ENCODE assay signal across 21 cellular contexts in the genomic region with DNA sequence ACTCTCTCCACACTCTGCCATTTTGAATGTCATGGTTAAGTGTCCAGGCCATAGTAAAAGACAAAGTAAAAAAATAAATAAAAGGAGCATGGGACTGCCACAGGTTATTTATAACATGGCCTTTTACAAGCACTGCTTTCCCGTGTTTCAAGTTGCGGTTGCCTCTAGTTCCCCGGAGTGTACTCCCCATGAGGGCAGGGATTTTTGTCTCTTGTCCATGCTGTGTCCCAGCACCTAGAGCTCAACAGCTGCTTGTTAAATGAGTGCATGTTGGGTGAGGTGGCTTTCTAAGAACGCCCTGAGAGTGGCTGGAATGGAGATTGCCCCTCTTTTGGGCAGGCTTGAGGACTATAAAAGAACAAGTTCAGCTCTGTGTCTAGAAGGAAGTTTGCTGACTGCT.
"Had no signal": no experiment of that assay in that cellular context is flagged by ENCODE, and none has a peak within 500 bp of the region (broad histone marks: within the 10 kb centered on the region; RNA-seq: fewer than 3 reads in every experiment).

No MANE protein-coding gene starts in this region.

- DNase-seq: erythroblast; foreskin keratinocyte; head of caudate nucleus; hypothalamus; kidney glomerular epithelial cell; left lung; mesendoderm; naive B cell; stimulated activated CD4-positive, alpha-beta T cell treated with anti-CD3 and anti-CD28 coated beads, Interleukin-2, amount 100 ng/mL, for 48 hours; stimulated activated naive CD4-positive, alpha-beta T cell treated with Interleukin-2 at 50 U/mL for 16 hours; thyroid gland had no signal

- H3K27me3 Mint-ChIP-seq: type B pancreatic cell had no signal

- H3K79me2 ChIP-seq: parathyroid adenoma had no signal

- FAIRE-seq: islet of Langerhans, urothelium cell line had no signal

- H3K27ac Mint-ChIP-seq: naive B cell, nephron, type B pancreatic cell had no signal

- H3K9me3 Mint-ChIP-seq: naive B cell, nephron had no signal

- H3K4me3 ChIP-seq: left lung, lung, prostate gland, skin epidermis, suprapubic skin, thyroid gland had no signal

- H2AFZ ChIP-seq: parathyroid adenoma had no signal

- H3K9me3 ChIP-seq: left lung, prostate gland, suprapubic skin, thyroid gland had no signal

- H3K27me3 ChIP-seq: foreskin keratinocyte, left lung, suprapubic skin, thyroid gland had no signal

- H3K9ac ChIP-seq: parathyroid adenoma had no signal

- H3K27ac ChIP-seq: foreskin keratinocyte, parathyroid adenoma, prostate gland, skin epidermis, suprapubic skin had no signal

- ATAC-seq: foreskin keratinocyte, sciatic nerve had no signal

- H3K36me3 Mint-ChIP-seq: naive B cell, type B pancreatic cell had no signal

- H3K4me1 ChIP-seq: parathyroid adenoma, prostate gland, suprapubic skin had no signal

- H3K4me1 Mint-ChIP-seq: naive B cell, nephron had no signal

- H3K36me3 ChIP-seq: prostate gland, suprapubic skin had no signal

- H3K4me3 Mint-ChIP-seq: naive B cell, nephron, type B pancreatic cell had no signal
